ENCODE assay signal across 8 cellular contexts in genomic region chr16:49441366-49441780, GRCh38.
DNase-seq lines count a peak whose midpoint lies in the region; ATAC-seq and TF ChIP-seq lines count a peak whose summit lies in the region.

No MANE protein-coding gene starts in this region.

- dilution Hi-C loops in mammary epithelial cell (cut with HindIII; ENCODE audit: low sequenced_read_pairs) = no loop called here

- WGBS in heart left ventricle, 4 donors = 10 to 28% (median 12%) methylated on average over 18 of the region's 18 CpGs
- 4% methylated on average over 18 of the region's 18 CpGs for WGBS in mammary epithelial cell (ENCODE audit: low coverage, missing lambda C conversion rate)

- peak overlapping the region; percentile 45 to 92 (median 72) for H3K4me3 Mint-ChIP-seq in IgD-negative memory B cell

- H3K27ac ChIP-seq in heart left ventricle (peak overlapping the region in 10 of 12 donors; percentile 35 to 84 (median 60)), mammary epithelial cell (ENCODE audit: insufficient read depth, low read depth, low read length) (no peak overlapping the region)

- intact Hi-C loops in heart left ventricle (cut with DNase I) (loop anchor here in 2 of 10 donors (5.0 kb wide), 1 partner anchor 51 kb away; no protein-coding TSS in a partner anchor), mammary epithelial cell (cut with micrococcal nuclease) (no loop called here)

- peak; percentile 99 for ATAC-seq in GM21390 (IDR thresholded peaks at IDR 0.05; ENCODE audit: unreplicated experiment)
- peak; percentile 67 to 96 (median 72) for ATAC-seq in heart left ventricle

- H3K27ac Mint-ChIP-seq in IgD-negative memory B cell = peak overlapping the region in 1 of 3 donors; percentile 9

- H3K27me3 ChIP-seq in heart left ventricle (peaks cover 0 to 6% (median 0%) of the 10 kb centered on the region in 9 donors), mammary epithelial cell (ENCODE audit: insufficient read depth, low read length) (no peaks in the 10 kb centered on the region)

- H4K20me1 ChIP-seq in mammary epithelial cell (ENCODE audit: insufficient read depth, low read length) = no peaks in the 10 kb centered on the region

- CTCF ChIA-PET in mammary epithelial cell (lab: Charles Lee; ENCODE audit: low non-redundant PET) = no interaction called here

- peaks cover 11 to 16% (median 14%) of the 10 kb centered on the region in 3 donors for H3K4me1 Mint-ChIP-seq in IgD-negative memory B cell

- no peak for TF ChIP-seq POLR2A in heart left ventricle (IDR thresholded peaks at IDR 0.05)

- no peak overlapping the region for H3K4me2 ChIP-seq in mammary epithelial cell (ENCODE audit: insufficient read depth, low read depth, low read length)

- H3K79me2 ChIP-seq in mammary epithelial cell (ENCODE audit: insufficient read depth, low read length) = no peaks in the 10 kb centered on the region

- no peaks in the 10 kb centered on the region for H3K9me3 ChIP-seq in heart left ventricle
- no peaks in the 10 kb centered on the region for H3K9me3 ChIP-seq in mammary epithelial cell (replicated peaks; ENCODE audit: insufficient read depth, low read length)

- H2AFZ ChIP-seq in mammary epithelial cell (ENCODE audit: low read depth, low read length) = no peak overlapping the region

- DNase-seq in GM10266 (ENCODE audit: extremely low spot score) (peak; percentile 76), heart left ventricle (peak; percentile 45 to 79 (median 71)), mammary epithelial cell (no peak), anterior cingulate cortex (lab: John Stamatoyannopoulos, UW) (no peak)
- DNase-seq in activated CD8-positive, alpha-beta memory T cell treated with anti-CD3 and anti-CD28 coated beads for 24 hours = peak; percentile 81
- peak; percentile 27 to 44 for DNase-seq in stimulated activated CD4-positive, alpha-beta T cell treated with anti-CD3 and anti-CD28 coated beads, Interleukin-2, amount 100 ng/mL, for 48 hours

- H3K4me3 ChIP-seq in heart left ventricle = peak overlapping the region in 6 of 12 donors; percentile 8 to 38 (median 17)
- no peak overlapping the region for H3K4me3 ChIP-seq in mammary epithelial cell (replicated peaks in 1 of 3; ENCODE audit: insufficient read depth in 1 of 3, low read depth in 2 of 3, low read length in 3 of 3)

- peaks cover 0 to 21% (median 16%) of the 10 kb centered on the region in 12 donors for H3K4me1 ChIP-seq in heart left ventricle
- no peaks in the 10 kb centered on the region for H3K4me1 ChIP-seq in mammary epithelial cell (ENCODE audit: insufficient read depth, low read length)

- TF ChIP-seq CTCF in GM10266 (IDR thresholded peaks at IDR 0.05; ENCODE audit: control insufficient read depth, insufficient read depth, low read depth, missing control alignments) (peak; percentile 24), heart left ventricle (IDR thresholded peaks at IDR 0.05) (peak in 9 of 12 donors; percentile 23 to 56 (median 42)), mammary epithelial cell (conservative IDR thresholded peaks at IDR 0.05 in 1 of 2, IDR thresholded peaks at IDR 0.05 in 1 of 2; ENCODE audit: extremely low read depth in 1 of 2, insufficient read depth in 1 of 2, low read depth in 1 of 2, low read length in 2 of 2) (no peak)

- H3K9ac ChIP-seq in mammary epithelial cell (ENCODE audit: insufficient read depth, low read length) = no peak overlapping the region

- no TSS peak for BruUV-seq in mammary epithelial cell (replicated peaks; lab: Mats Ljungman, UMichigan)

- H3K36me3 ChIP-seq in heart left ventricle (no peaks in the 10 kb centered on the region), mammary epithelial cell (ENCODE audit: insufficient read depth, low read length) (no peaks in the 10 kb centered on the region)

- no peaks in the 10 kb centered on the region for H3K9me3 Mint-ChIP-seq in IgD-negative memory B cell

- no peaks in the 10 kb centered on the region for H3K36me3 Mint-ChIP-seq in IgD-negative memory B cell

- in situ Hi-C loops in mammary epithelial cell (cut with MboI; ENCODE audit: low sequenced_read_pairs in 2 of 2) = no loop called here

- peaks cover 2% of the 10 kb centered on the region for H3K27me3 Mint-ChIP-seq in IgD-negative memory B cell

Comparison
In these comparisons a context has a peak if more than half of its experiments do, and no peak if none do; other contexts are left out.
1. DNase-seq: peak in GM10266 (single experiment), activated CD8-positive, alpha-beta memory T cell treated with anti-CD3 and anti-CD28 coated beads for 24 hours (single experiment), heart left ventricle (5 of 5) and stimulated activated CD4-positive, alpha-beta T cell treated with anti-CD3 and anti-CD28 coated beads, Interleukin-2, amount 100 ng/mL, for 48 hours (2 of 2); none in mammary epithelial cell (single experiment) and anterior cingulate cortex (0 of 58).
2. CTCF ChIP-seq: peak in GM10266 (single experiment) and heart left ventricle (9 of 12); none in mammary epithelial cell (0 of 2).